In genomic region chr14:44887596-44887955, GRCh38 we compare ENCODE assay signal across 26 cellular contexts.
"Had no signal": no experiment of that assay in that cellular context is flagged by ENCODE, and none has a peak within 500 bp of the region (broad histone marks: within the 10 kb centered on the region; RNA-seq: fewer than 3 reads in every experiment).

No MANE protein-coding gene starts in this region.

- H3K4me3 ChIP-seq: colonic mucosa, esophagus squamous epithelium, gastrocnemius medialis, heart right ventricle, left lung, lower lobe of right lung, mucosa of descending colon had no signal

- H3K9me3 ChIP-seq: colonic mucosa, gastrocnemius medialis had no signal

- FAIRE-seq: endometrium, islet of Langerhans, keratinocyte had no signal

- H3K36me3 ChIP-seq: colonic mucosa, esophagus squamous epithelium, gastrocnemius medialis, heart right ventricle, left lung, lower lobe of right lung had no signal

- ATAC-seq: effector memory CD8-positive, alpha-beta T cell; esophagus mucosa; gastrocnemius medialis; heart right ventricle; left cardiac atrium; left lung; left ventricle myocardium superior; lower lobe of right lung; mucosa of descending colon had no signal

- DNase-seq: colonic mucosa; cortex of kidney; effector CD8-positive, alpha-beta T cell; effector memory CD8-positive, alpha-beta T cell; endodermal cell; erythroblast; esophagus squamous epithelium; foreskin fibroblast; foreskin melanocyte; gastrocnemius medialis; glutamatergic neuron; head of caudate nucleus; heart right ventricle; hippocampal formation; left cardiac atrium; left ventricle myocardium superior; lower lobe of right lung; mesenchymal stem cell; mucosa of descending colon; naive B cell had no signal

- H3K27ac ChIP-seq: colonic mucosa, epithelial cell of prostate, esophagus squamous epithelium, gastrocnemius medialis, heart right ventricle, left lung, lower lobe of right lung had no signal

- H3K4me1 ChIP-seq: colonic mucosa, esophagus squamous epithelium, gastrocnemius medialis, heart right ventricle, left lung, lower lobe of right lung had no signal

- H3K27me3 ChIP-seq: colonic mucosa, esophagus squamous epithelium, gastrocnemius medialis, heart right ventricle, left lung had no signal
